In genomic region chr4:147388016-147388415, GRCh38 we compare ENCODE assay signal across 23 cellular contexts.
"Had no signal": no experiment of that assay in that cellular context is flagged by ENCODE, and none has a peak within 500 bp of the region (broad histone marks: within the 10 kb centered on the region; RNA-seq: fewer than 3 reads in every experiment).

No MANE protein-coding gene starts in this region.

- H3K4me1 ChIP-seq: gastrocnemius medialis, left lung, neural progenitor cell, stomach, suprapubic skin, tibial nerve had no signal

- H3K4me3 Mint-ChIP-seq: activated CD4-positive, alpha-beta memory T cell treated with anti-CD3 and anti-CD28 coated beads for 36 hours; activated CD8-positive, alpha-beta memory T cell treated with anti-CD3 and anti-CD28 coated beads, Interleukin-2, amount 10 ng/mL, durations not matched to agents 7 days and 5 days; activated naive CD4-positive, alpha-beta T cell treated with anti-CD3 and anti-CD28 coated beads, Interleukin-2, amount 50 U/mL, for 24 hours; central memory CD8-positive, alpha-beta T cell; naive thymus-derived CD8-positive, alpha-beta T cell; neural progenitor cell; stimulated activated memory B cell treated with anti-CD40 and anti-IgM and Interleukin-4, amounts not matched to agents 10 μg/mL and 1 μg/mL and 100 μg/mL, for 72 hours had no signal

- H3K27ac Mint-ChIP-seq: activated CD4-positive, alpha-beta memory T cell treated with anti-CD3 and anti-CD28 coated beads for 36 hours; activated CD8-positive, alpha-beta memory T cell treated with anti-CD3 and anti-CD28 coated beads, Interleukin-2, amount 10 ng/mL, durations not matched to agents 7 days and 5 days; activated naive CD4-positive, alpha-beta T cell treated with anti-CD3 and anti-CD28 coated beads, Interleukin-2, amount 50 U/mL, for 24 hours; naive thymus-derived CD8-positive, alpha-beta T cell; neural progenitor cell; stimulated activated memory B cell treated with anti-CD40 and anti-IgM and Interleukin-4, amounts not matched to agents 10 μg/mL and 1 μg/mL and 100 μg/mL, for 72 hours had no signal

- H3K4me1 Mint-ChIP-seq: activated CD8-positive, alpha-beta memory T cell treated with anti-CD3 and anti-CD28 coated beads, Interleukin-2, amount 10 ng/mL, durations not matched to agents 7 days and 5 days; activated naive CD4-positive, alpha-beta T cell treated with anti-CD3 and anti-CD28 coated beads, Interleukin-2, amount 50 U/mL, for 24 hours; central memory CD8-positive, alpha-beta T cell; naive thymus-derived CD8-positive, alpha-beta T cell; neural progenitor cell; stimulated activated memory B cell treated with anti-CD40 and anti-IgM and Interleukin-4, amounts not matched to agents 10 μg/mL and 1 μg/mL and 100 μg/mL, for 72 hours had no signal

- H3K27me3 Mint-ChIP-seq: activated CD4-positive, alpha-beta memory T cell treated with anti-CD3 and anti-CD28 coated beads for 36 hours; activated CD8-positive, alpha-beta memory T cell treated with anti-CD3 and anti-CD28 coated beads, Interleukin-2, amount 10 ng/mL, durations not matched to agents 7 days and 5 days; activated naive CD4-positive, alpha-beta T cell treated with anti-CD3 and anti-CD28 coated beads, Interleukin-2, amount 50 U/mL, for 24 hours; central memory CD8-positive, alpha-beta T cell; stimulated activated memory B cell treated with anti-CD40 and anti-IgM and Interleukin-4, amounts not matched to agents 10 μg/mL and 1 μg/mL and 100 μg/mL, for 72 hours had no signal

- H2AFZ ChIP-seq: neural progenitor cell had no signal

- H3K27ac ChIP-seq: coronary artery, gastrocnemius medialis, left lung, neural progenitor cell, stomach, suprapubic skin, tibial nerve had no signal

- H3K9ac ChIP-seq: neural progenitor cell had no signal

- H3K36me3 Mint-ChIP-seq: activated CD4-positive, alpha-beta memory T cell treated with anti-CD3 and anti-CD28 coated beads for 36 hours; activated CD8-positive, alpha-beta memory T cell treated with anti-CD3 and anti-CD28 coated beads, Interleukin-2, amount 10 ng/mL, durations not matched to agents 7 days and 5 days; activated naive CD4-positive, alpha-beta T cell treated with anti-CD3 and anti-CD28 coated beads, Interleukin-2, amount 50 U/mL, for 24 hours; neural progenitor cell; stimulated activated memory B cell treated with anti-CD40 and anti-IgM and Interleukin-4, amounts not matched to agents 10 μg/mL and 1 μg/mL and 100 μg/mL, for 72 hours had no signal

- H3K27me3 ChIP-seq: gastrocnemius medialis, left lung, neural progenitor cell, stomach, suprapubic skin, tibial nerve had no signal

- H3K4me2 ChIP-seq: neural progenitor cell, smooth muscle cell had no signal

- H3K4me3 ChIP-seq: coronary artery, gastrocnemius medialis, left lung, lung, neural progenitor cell, smooth muscle cell, stomach, suprapubic skin, tibial nerve had no signal

- DNase-seq: activated CD4-positive, alpha-beta memory T cell treated with anti-CD3 and anti-CD28 coated beads for 36 hours; activated CD4-positive, alpha-beta T cell treated with anti-CD3 and anti-CD28 coated beads for 48 hours; activated CD8-positive, alpha-beta memory T cell treated with anti-CD3 and anti-CD28 coated beads, Interleukin-2, amount 10 ng/mL, durations not matched to agents 7 days and 5 days; activated gamma-delta T cell; activated T-cell treated with anti-CD3 and anti-CD28 coated beads for 4 hours; aorta; gastrocnemius medialis; hypothalamus; kidney; left lung; naive thymus-derived CD8-positive, alpha-beta T cell; posterior cingulate gyrus; stimulated activated CD4-positive, alpha-beta T cell treated with anti-CD3 and anti-CD28 coated beads, Interleukin-15, amount 100 ng/mL, for 24 hours; stomach had no signal

- H3K36me3 ChIP-seq: gastrocnemius medialis, left lung, neural progenitor cell, stomach, suprapubic skin, tibial nerve had no signal

- H3K9me3 Mint-ChIP-seq: activated CD4-positive, alpha-beta memory T cell treated with anti-CD3 and anti-CD28 coated beads for 36 hours; neural progenitor cell had no signal

- H3K9me3 ChIP-seq: gastrocnemius medialis, left lung, stomach, suprapubic skin, tibial nerve had no signal
